In the genomic region with DNA sequence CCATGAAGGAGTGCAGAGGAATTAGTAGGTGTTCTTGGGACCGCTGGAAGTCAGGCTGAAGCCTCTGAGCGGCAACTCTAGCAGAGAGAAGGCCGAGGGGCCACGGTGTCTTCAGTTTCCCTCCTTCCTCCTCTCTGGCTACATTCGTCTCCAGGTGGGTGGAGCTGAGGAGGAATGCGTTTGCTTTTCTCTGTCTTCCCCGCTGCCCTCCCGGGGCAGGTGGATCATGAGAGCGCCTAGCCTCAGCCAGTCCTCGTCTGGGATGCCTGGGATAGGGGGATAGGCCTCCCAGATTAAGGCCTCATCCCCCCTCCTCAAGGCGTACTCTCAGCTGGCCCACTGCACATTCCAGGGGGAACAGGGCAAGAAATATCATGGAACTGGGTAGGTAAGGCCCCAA, we compare ENCODE assay signal across 19 cellular contexts. TPM values are rescaled to one million over a fixed set of nuclear protein-coding genes. Genes with fewer than 3 reads are reported as not detected.
DNase-seq lines count a peak whose midpoint lies in the region; ATAC-seq, FAIRE-seq and TF ChIP-seq lines count a peak whose summit lies in the region.
"Had no signal": no experiment of that assay in that cellular context is flagged by ENCODE, and none has a peak within 500 bp of the region (broad histone marks: within the 10 kb centered on the region; RNA-seq: fewer than 3 reads in every experiment).

No MANE protein-coding gene starts in this region.

- POLR2A ChIA-PET in IMR-90 (lab: Charles Lee; ENCODE audit: unreplicated experiment): no interaction called here

- no peaks in the 10 kb centered on the region for H3K27me3 Mint-ChIP-seq in progenitor cell of endocrine pancreas
- H3K27me3 Mint-ChIP-seq: CD4-positive, alpha-beta memory T cell had no signal

- no peak overlapping the region for H3K9ac ChIP-seq in IMR-90 (ENCODE audit: low read depth, low read length)

- H3K9me3 ChIP-seq in IMR-90 (ENCODE audit: control insufficient read depth, insufficient read depth, low read length): no peaks in the 10 kb centered on the region
- H3K9me3 ChIP-seq: A549, BE2C, HAP-1 had no signal

- peak; percentile 22 for DNase-seq in D341Med (ENCODE audit: low spot score)
- DNase-seq in IMR-90: no peak
- no peak for DNase-seq in bronchial epithelial cell (ENCODE audit: low read depth)
- no peak for DNase-seq in progenitor cell of endocrine pancreas (ENCODE audit: low spot score, unreplicated experiment)
- no peak for DNase-seq in DMS79 (lab: John Stamatoyannopoulos, UW)
- DNase-seq in GOT3 (lab: John Stamatoyannopoulos, UW): no peak
- no peak for DNase-seq in GM03348 (ENCODE audit: low spot score)
- DNase-seq: BE2C; CD4-positive, alpha-beta memory T cell; COR-L47; DMS 273 treated with DMSO at 0.1 percent for 48 hours; KG1 had no signal

- H3K4me3 Mint-ChIP-seq in progenitor cell of endocrine pancreas (ENCODE audit: low read depth): no peak overlapping the region
- H3K4me3 Mint-ChIP-seq: CD4-positive, alpha-beta memory T cell had no signal

- in situ Hi-C loops in IMR-90 (cut with MboI; ENCODE audit: low sequenced_read_pairs): no loop called here

- no peak overlapping the region for H2BK15ac ChIP-seq in IMR-90 (ENCODE audit: low read depth, low read length)

- no peak overlapping the region for H2AFZ ChIP-seq in IMR-90 (replicated peaks; ENCODE audit: low read length, poor library complexity)

- H3K27ac ChIP-seq in IMR-90 (ENCODE audit: insufficient read depth, low read length): no peak overlapping the region
- H3K27ac ChIP-seq: A549, C4-2B had no signal

- H3K14ac ChIP-seq in IMR-90 (replicated peaks; ENCODE audit: low read depth, low read length): no peak overlapping the region

- H3K4me1 ChIP-seq in IMR-90 (ENCODE audit: control insufficient read depth, insufficient read depth, low read length): peaks cover 4% of the 10 kb centered on the region
- H3K4me1 ChIP-seq: A549, BE2C, HAP-1 had no signal

- no peak overlapping the region for H2AK9ac ChIP-seq in IMR-90 (replicated peaks; ENCODE audit: low read depth, low read length, poor library complexity)

- H3K9me3 Mint-ChIP-seq in progenitor cell of endocrine pancreas (ENCODE audit: low read depth): no peaks in the 10 kb centered on the region
- H3K9me3 Mint-ChIP-seq: CD4-positive, alpha-beta memory T cell had no signal

- no peak overlapping the region for H2BK20ac ChIP-seq in IMR-90 (ENCODE audit: low read depth, low read length)

- WGBS in IMR-90 (ENCODE audit: extremely low coverage in 2 of 2, insufficient read length in 1 of 2), 2 experiments: no CpG with 5 or more reads among the region's 11 CpGs

- no peak overlapping the region for H3K56ac ChIP-seq in IMR-90 (ENCODE audit: extremely low read depth, insufficient read depth, low read length)

- dilution Hi-C loops in IMR-90 (cut with HindIII; ENCODE audit: low sequenced_read_pairs, unreplicated experiment): no loop called here

- TSS peak; percentile 67 for BruUV-seq in IMR-90 (replicated peaks; lab: Mats Ljungman, UMichigan)

- no peak overlapping the region for H2BK120ac ChIP-seq in IMR-90 (ENCODE audit: low read depth, low read length)

- no peak overlapping the region for H4K91ac ChIP-seq in IMR-90 (ENCODE audit: insufficient read depth, low read depth, low read length)

- peaks cover 7% of the 10 kb centered on the region for H3K36me3 Mint-ChIP-seq in progenitor cell of endocrine pancreas (ENCODE audit: insufficient read depth)
- H3K36me3 Mint-ChIP-seq: CD4-positive, alpha-beta memory T cell had no signal

- peaks cover 1% of the 10 kb centered on the region for H3K4me1 Mint-ChIP-seq in progenitor cell of endocrine pancreas (ENCODE audit: low read depth)

- no peaks in the 10 kb centered on the region for H3K27me3 ChIP-seq in IMR-90 (ENCODE audit: control insufficient read depth, insufficient read depth, low read length)
- no peaks in the 10 kb centered on the region for H3K27me3 ChIP-seq in bronchial epithelial cell (ENCODE audit: control insufficient read depth, insufficient read depth, low read length)
- H3K27me3 ChIP-seq: BE2C had no signal

- no peak for ATAC-seq in IMR-90 (ENCODE audit: low read depth)

- H2AK5ac ChIP-seq in IMR-90 (ENCODE audit: low read depth, low read length): no peak overlapping the region

- H3K79me1 ChIP-seq in IMR-90 (ENCODE audit: low read depth in 1 of 2, low read length in 2 of 2): no peaks in the 10 kb centered on the region

- no peak for TF ChIP-seq RAD21 in IMR-90 (IDR thresholded peaks at IDR 0.05; ENCODE audit: low read length)

- peaks cover 6% of the 10 kb centered on the region for H3K9me1 ChIP-seq in IMR-90 (ENCODE audit: insufficient read depth, low read length)

- H3K23ac ChIP-seq in IMR-90 (ENCODE audit: low read depth, low read length): no peak overlapping the region

- H3K36me3 ChIP-seq in IMR-90 (ENCODE audit: control insufficient read depth, insufficient read depth, low read length): peaks cover 22% of the 10 kb centered on the region; the same call in 1 of the 2 replicates
- H3K36me3 ChIP-seq in bronchial epithelial cell (ENCODE audit: control insufficient read depth, insufficient read depth, low read length): no peaks in the 10 kb centered on the region
- H3K36me3 ChIP-seq: HAP-1 had no signal

- no peak for TF ChIP-seq POLR2A in IMR-90 (IDR thresholded peaks at IDR 0.05; ENCODE audit: low read depth, low read length)

- CTCF ChIA-PET in IMR-90 (lab: Yijun Ruan, JAX): no interaction called here

- H3K4ac ChIP-seq in IMR-90 (ENCODE audit: low read depth, low read length): no peak overlapping the region

- no peak overlapping the region for H4K5ac ChIP-seq in IMR-90 (ENCODE audit: low read depth, low read length)

- H2BK5ac ChIP-seq in IMR-90 (ENCODE audit: low read depth, low read length, poor library complexity, severe bottlenecking): no peak overlapping the region

- TF ChIP-seq CTCF in IMR-90 (conservative IDR thresholded peaks at IDR 0.05; ENCODE audit: low read depth, low read length) (no peak), bronchial epithelial cell (IDR thresholded peaks at IDR 0.05; ENCODE audit: insufficient read depth, low read length, severe bottlenecking) (no peak), progenitor cell of endocrine pancreas (IDR thresholded peaks at IDR 0.05; ENCODE audit: unreplicated experiment) (no peak)

- no peak overlapping the region for H3K4me2 ChIP-seq in IMR-90 (ENCODE audit: low read depth, low read length)
- H3K4me2 ChIP-seq: A549 had no signal

- H3K4me3 ChIP-seq in IMR-90 (ENCODE audit: insufficient read depth, low read depth, low read length) (no peak overlapping the region), bronchial epithelial cell (ENCODE audit: low read depth, low read length) (no peak overlapping the region)
- H3K4me3 ChIP-seq: A549, HAP-1 had no signal

- H3K18ac ChIP-seq in IMR-90 (ENCODE audit: low read depth, low read length): no peak overlapping the region

- peak; percentile 32 for FAIRE-seq in bronchial epithelial cell (lab: Jason Lieb, UNC)
- FAIRE-seq: A549, GM12891, H1 had no signal

- intact Hi-C loops in IMR-90 (cut with micrococcal nuclease): no loop called here

- peak overlapping the region; percentile 57 for H3K27ac Mint-ChIP-seq in progenitor cell of endocrine pancreas
- H3K27ac Mint-ChIP-seq: CD4-positive, alpha-beta memory T cell had no signal

- H4K20me1 ChIP-seq in IMR-90 (ENCODE audit: insufficient read depth, low read length): no peaks in the 10 kb centered on the region

- no peak overlapping the region for H4K8ac ChIP-seq in IMR-90 (ENCODE audit: low read depth in 2 of 2, low read length in 2 of 2)

TF ChIP-seq in IMR-90, 13 proteins besides CTCF, POLR2A, EP300 and RAD21:
- TF ChIP-seq BHLHE40 (IDR thresholded peaks at IDR 0.05; ENCODE audit: low read depth, low read length) (no peak), FOS (IDR thresholded peaks at IDR 0.05; ENCODE audit: low read depth, low read length) (no peak), CHD1 (IDR thresholded peaks at IDR 0.05; ENCODE audit: low read depth, low read length) (no peak), MAZ (IDR thresholded peaks at IDR 0.05; ENCODE audit: borderline replicate concordance, low read depth, low read length) (no peak), RFX5 (IDR thresholded peaks at IDR 0.05; ENCODE audit: low read depth, low read length) (no peak)
- TF ChIP-seq, protein P1, sequence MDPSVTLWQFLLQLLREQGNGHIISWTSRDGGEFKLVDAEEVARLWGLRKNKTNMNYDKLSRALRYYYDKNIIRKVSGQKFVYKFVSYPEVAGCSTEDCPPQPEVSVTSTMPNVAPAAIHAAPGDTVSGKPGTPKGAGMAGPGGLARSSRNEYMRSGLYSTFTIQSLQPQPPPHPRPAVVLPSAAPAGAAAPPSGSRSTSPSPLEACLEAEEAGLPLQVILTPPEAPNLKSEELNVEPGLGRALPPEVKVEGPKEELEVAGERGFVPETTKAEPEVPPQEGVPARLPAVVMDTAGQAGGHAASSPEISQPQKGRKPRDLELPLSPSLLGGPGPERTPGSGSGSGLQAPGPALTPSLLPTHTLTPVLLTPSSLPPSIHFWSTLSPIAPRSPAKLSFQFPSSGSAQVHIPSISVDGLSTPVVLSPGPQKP (IDR thresholded peaks at IDR 0.05; ENCODE audit: borderline replicate concordance, low read depth, low read length): no peak
TF ChIP-seq in IMR-90: peak in this region for 0.

RNA-seq across cellular contexts. Expression of a gene that starts 7.5 kb away (rescaled TPM):
- total RNA-seq in IMR-90 (2012; rRNA removed) (not detected in 2 replicates), bronchial epithelial cell (1.2 and 1.8 TPM in 2 replicates), progenitor cell of endocrine pancreas (4.2 and 5.0 TPM in 2 replicates)
- 0.32 TPM in 1 of 2 replicates, not detected in the other for polyA plus RNA-seq in IMR-90 (2012; rRNA removed)
- polyA plus RNA-seq in IMR-90 (2012; cell fraction: cytosol; rRNA removed): not detected in 2 replicates
- 0.08 TPM in 1 of 2 replicates, not detected in the other for polyA plus RNA-seq in IMR-90 (2012; cell fraction: nucleus; rRNA removed; ENCODE audit: low replicate concordance)
- total RNA-seq: G401 had no signal
- polyA plus RNA-seq: AG04450 had no signal

RNA-seq across cellular contexts. Expression of a gene that starts 25.0 kb away (rescaled TPM):
- 7.2 and 11.7 TPM in 2 replicates for total RNA-seq in IMR-90 (2012; rRNA removed)
- 27.3 and 34.7 TPM in 2 replicates for polyA plus RNA-seq in IMR-90 (2012; rRNA removed)
- 26.9 and 33.4 TPM in 2 replicates for polyA plus RNA-seq in IMR-90 (2012; cell fraction: cytosol; rRNA removed)
- polyA plus RNA-seq in IMR-90 (2012; cell fraction: nucleus; rRNA removed; ENCODE audit: low replicate concordance): 6.2 and 14.8 TPM in 2 replicates
- not detected in 2 replicates for total RNA-seq in bronchial epithelial cell
- total RNA-seq in progenitor cell of endocrine pancreas: not detected in 2 replicates
- total RNA-seq: CD4-positive, alpha-beta memory T cell; G401; H1 had no signal
- polyA plus RNA-seq: CD4-positive, alpha-beta memory T cell had no signal

RNA-seq across cellular contexts. Expression of a gene that starts 55.1 kb away (rescaled TPM):
- total RNA-seq in IMR-90 (2012; rRNA removed) (0.28 and 0.54 TPM in 2 replicates), bronchial epithelial cell (0.26 TPM in 2 replicates), progenitor cell of endocrine pancreas (not detected in 2 replicates)
- polyA plus RNA-seq in IMR-90 (2012; rRNA removed): 1.1 and 1.2 TPM in 2 replicates
- polyA plus RNA-seq in IMR-90 (2012; cell fraction: cytosol; rRNA removed): 0.27 and 0.78 TPM in 2 replicates
- 0.63 and 0.83 TPM in 2 replicates for polyA plus RNA-seq in IMR-90 (2012; cell fraction: nucleus; rRNA removed; ENCODE audit: low replicate concordance)
- total RNA-seq: CD4-positive, alpha-beta memory T cell; G401; H1 had no signal
- polyA plus RNA-seq: A549; CD4-positive, alpha-beta memory T cell had no signal
